29 cellular contexts compared by ENCODE assay signal in the genomic region with DNA sequence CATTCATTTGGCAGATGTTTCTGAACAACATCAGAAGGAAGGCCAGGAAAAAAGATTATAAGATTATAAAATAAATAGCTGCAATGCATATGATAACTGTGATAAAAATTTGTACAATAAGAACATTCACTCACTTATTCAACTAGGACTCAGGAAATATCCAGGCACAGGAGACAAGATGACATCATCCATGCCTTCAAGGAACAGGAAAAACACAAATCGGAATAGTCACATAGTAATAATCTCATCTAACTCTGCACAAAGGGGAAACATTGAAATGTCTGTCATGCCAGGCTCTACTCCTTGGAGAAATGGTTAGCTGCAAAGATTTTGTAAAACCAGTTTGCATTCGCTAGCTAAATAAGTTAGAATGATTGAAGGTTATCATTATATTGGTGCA.
A peak's percentile ranks its signal among the peaks of the same experiment; 100 is the strongest.
DNase-seq lines count a peak whose midpoint lies in the region; ATAC-seq and TF ChIP-seq lines count a peak whose summit lies in the region.
"Had no signal": no experiment of that assay in that cellular context is flagged by ENCODE, and none has a peak within 500 bp of the region (broad histone marks: within the 10 kb centered on the region; RNA-seq: fewer than 3 reads in every experiment).

No MANE protein-coding gene starts in this region.

- 54 to 80% (median 71%) methylated on average over 2 of the region's 2 CpGs for WGBS in adrenal gland, 4 donors
- 68 to 69% methylated on average over 2 of the region's 2 CpGs for WGBS in body of pancreas, 2 donors

- no peaks in the 10 kb centered on the region for H3K4me1 ChIP-seq in adrenal gland (replicated peaks in 1 of 2)
- no peaks in the 10 kb centered on the region for H3K4me1 ChIP-seq in body of pancreas
- H3K4me1 ChIP-seq: BLaER1, heart left ventricle, pancreas, right atrium auricular region, spleen, transverse colon had no signal

- DNase-seq in ELR (ENCODE audit: low read depth) (peak; percentile 74), M059J (ENCODE audit: low read depth) (peak; percentile 33), choroid plexus epithelial cell (ENCODE audit: low read depth) (peak; percentile 33), iris pigment epithelial cell (ENCODE audit: low read depth) (peak; percentile 37), adrenal gland (no peak), body of pancreas (no peak), Ammon's horn (ENCODE audit: low spot score) (no peak)
- DNase-seq: activated CD4-positive, alpha-beta T cell treated with anti-CD3 and anti-CD28 coated beads, Interleukin-2, amount 10 ng/mL, durations not matched to agents 24 days and 14 days; activated naive CD4-positive, alpha-beta T cell treated with anti-CD3 and anti-CD28 coated beads for 36 hours; anterior cingulate cortex; COR-L47; DMS53; heart left ventricle; Karpas-422; left colon; NCI-H2171; NCI-H526; nephron progenitor cell; NK-92 treated with Interleukin-12 subunit alpha and Interleukin-12 subunit beta, amount 100 ng/mL, for 24 hours; pancreas; PC-9; SHP77 treated with DMSO at 0.1 percent for 48 hours; spleen; SW 1271; T1000; transverse colon had no signal

- H3K4me3 ChIP-seq in choroid plexus epithelial cell (ENCODE audit: low read depth, low read length), result no peak overlapping the region
- H3K4me3 ChIP-seq in adrenal gland, result no peak overlapping the region
- H3K4me3 ChIP-seq in body of pancreas, result no peak overlapping the region
- H3K4me3 ChIP-seq: BLaER1, heart left ventricle, pancreas, PC-9, right atrium auricular region, spleen, transverse colon had no signal

- H3K27me3 ChIP-seq in adrenal gland, result no peaks in the 10 kb centered on the region
- H3K27me3 ChIP-seq in body of pancreas, result no peaks in the 10 kb centered on the region
- H3K27me3 ChIP-seq: BLaER1, heart left ventricle, pancreas, right atrium auricular region, spleen, transverse colon had no signal

- intact Hi-C loops in adrenal gland (cut with DNase I) (no loop called here), body of pancreas (cut with DNase I) (no loop called here)

- no peak for TF ChIP-seq POLR2A in adrenal gland (IDR thresholded peaks at IDR 0.05)
- no peak for TF ChIP-seq POLR2A in body of pancreas (IDR thresholded peaks at IDR 0.05)

- no peak overlapping the region for H3K27ac ChIP-seq in adrenal gland
- no peak overlapping the region for H3K27ac ChIP-seq in body of pancreas
- H3K27ac ChIP-seq: BLaER1, heart left ventricle, pancreas, PC-9, right atrium auricular region, spleen, transverse colon had no signal

- H3K36me3 ChIP-seq in adrenal gland (replicated peaks in 1 of 2), result no peaks in the 10 kb centered on the region
- no peaks in the 10 kb centered on the region for H3K36me3 ChIP-seq in body of pancreas (replicated peaks in 1 of 2; ENCODE audit: insufficient read depth in 1 of 2, low read depth in 2 of 2)
- H3K36me3 ChIP-seq: BLaER1, heart left ventricle, pancreas, right atrium auricular region, spleen, transverse colon had no signal

- no peak for ATAC-seq in body of pancreas
- ATAC-seq in HG02678 (IDR thresholded peaks at IDR 0.05; ENCODE audit: unreplicated experiment), result no peak
- ATAC-seq: heart left ventricle, left colon, pancreas had no signal

- H3K9me3 ChIP-seq in adrenal gland (replicated peaks in 1 of 3), result no peaks in the 10 kb centered on the region
- no peaks in the 10 kb centered on the region for H3K9me3 ChIP-seq in body of pancreas
- H3K9me3 ChIP-seq: BLaER1, pancreas, right atrium auricular region, spleen, transverse colon had no signal

- no peak for TF ChIP-seq CTCF in choroid plexus epithelial cell (conservative IDR thresholded peaks at IDR 0.05; ENCODE audit: low read depth, low read length)
- no peak for TF ChIP-seq CTCF in adrenal gland (IDR thresholded peaks at IDR 0.05)
- TF ChIP-seq CTCF in body of pancreas (IDR thresholded peaks at IDR 0.05), result no peak

Comparison
In these comparisons a context has a peak if more than half of its experiments do, and no peak if none do; other contexts are left out.
1. DNase-seq: peak in ELR (single experiment), M059J (single experiment), choroid plexus epithelial cell (single experiment) and iris pigment epithelial cell (single experiment); none in adrenal gland (0 of 7), body of pancreas (0 of 4) and Ammon's horn (single experiment).